Comparison of ENCODE assay signal across 11 cellular contexts in genomic region chr9:133791069-133791468, GRCh38.
"Had no signal": no experiment of that assay in that cellular context is flagged by ENCODE, and none has a peak within 500 bp of the region (broad histone marks: within the 10 kb centered on the region; RNA-seq: fewer than 3 reads in every experiment).

No MANE protein-coding gene starts in this region.

- H3K4me2 ChIP-seq: GM23338 had no signal

- DNase-seq: GM23248, GOT3, H7, H9, HCEC 1CT, HFFc6 had no signal

- H3K4me3 ChIP-seq: GM23248, GM23338, HAP-1 had no signal

- ATAC-seq: GM23338, HCT116 had no signal

- H3K9ac ChIP-seq: GM23248 had no signal

- H3K27ac ChIP-seq: GM23248 had no signal

- H3K9me3 ChIP-seq: HAP-1 had no signal

- H3K4me1 ChIP-seq: HAP-1 had no signal

- FAIRE-seq: H1, H54 had no signal

- H2AFZ ChIP-seq: GM23248, GM23338 had no signal
